ENCODE assay signal across 21 cellular contexts in genomic region chr2:230891108-230891507, GRCh38. TPM values are rescaled to one million over a fixed set of nuclear protein-coding genes. Genes with fewer than 3 reads are reported as not detected.
DNase-seq lines count a peak whose midpoint lies in the region; ATAC-seq, FAIRE-seq and TF ChIP-seq lines count a peak whose summit lies in the region.
"Had no signal": no experiment of that assay in that cellular context is flagged by ENCODE, and none has a peak within 500 bp of the region (broad histone marks: within the 10 kb centered on the region; RNA-seq: fewer than 3 reads in every experiment).

No MANE protein-coding gene starts in this region.

- H3K9ac ChIP-seq in BLaER1 treated with 17β-estradiol and CSF1 and Interleukin-3, amounts not matched to agents 10 nM and 100 nM: no peak overlapping the region; a peak in 1 of 22 replicates
- no peak overlapping the region for H3K9ac ChIP-seq in kidney (ENCODE audit: low read length in 2 of 2)

- no peaks in the 10 kb centered on the region for H3K36me3 ChIP-seq in BLaER1 treated with 17β-estradiol and CSF1 and Interleukin-3, amounts not matched to agents 10 nM and 100 nM
- no peaks in the 10 kb centered on the region for H3K36me3 ChIP-seq in kidney (ENCODE audit: control insufficient read depth in 1 of 2, insufficient read depth in 2 of 2, low read length in 2 of 2)
- H3K36me3 ChIP-seq: esophagus squamous epithelium had no signal

- H3K27me3 ChIP-seq in BLaER1 treated with 17β-estradiol and CSF1 and Interleukin-3, amounts not matched to agents 10 nM and 100 nM: no peaks in the 10 kb centered on the region

- H3K9me3 Mint-ChIP-seq in activated naive CD8-positive, alpha-beta T cell treated with anti-CD3 and anti-CD28 coated beads for 36 hours: peaks cover 5% of the 10 kb centered on the region
- H3K9me3 Mint-ChIP-seq: activated naive CD4-positive, alpha-beta T cell treated with anti-CD3 and anti-CD28 coated beads, Interleukin-2, amount 50 U/mL, for 72 hours; activated T-cell treated with anti-CD3 and anti-CD28 coated beads, Interleukin-2, amount 50 U/mL, for 24 hours; memory B cell; neural crest cell had no signal

- intact Hi-C loops in kidney (cut with DNase I): no loop called here

- TF ChIP-seq CTCF in kidney (IDR thresholded peaks at IDR 0.05; ENCODE audit: borderline replicate concordance, extremely low read depth, insufficient read depth): no peak

- peaks cover 0 to 14% (median 0%) of the 10 kb centered on the region in 11 experiments; a peak in 1 of 22 replicates for H4K20me1 ChIP-seq in BLaER1 treated with 17β-estradiol and CSF1 and Interleukin-3, amounts not matched to agents 10 nM and 100 nM

- peaks cover 35 to 56% (median 48%) of the 10 kb centered on the region in 10 experiments for H3K4me1 ChIP-seq in BLaER1 treated with 17β-estradiol and CSF1 and Interleukin-3, amounts not matched to agents 10 nM and 100 nM
- peaks cover 0 to 7% of the 10 kb centered on the region in 2 donors for H3K4me1 ChIP-seq in kidney (ENCODE audit: control insufficient read depth in 1 of 2, insufficient read depth in 1 of 2, low read depth in 1 of 2, low read length in 2 of 2)

- peak; percentile 17 for DNase-seq in LHCN-M2 (ENCODE audit: low read depth)
- DNase-seq in activated naive CD8-positive, alpha-beta T cell treated with anti-CD3 and anti-CD28 coated beads for 36 hours: no peak
- DNase-seq in kidney: peak; percentile 55
- no peak for DNase-seq in activated gamma-delta T cell treated with Interleukin-2 at 50 U/mL for 16 hours
- no peak for DNase-seq in cerebellum (ENCODE audit: low spot score)
- DNase-seq: activated CD4-positive, alpha-beta T cell treated with anti-CD3 and anti-CD28 coated beads, Interleukin-2, amount 50 U/mL, for 4 hours; activated T-cell treated with anti-CD3 and anti-CD28 coated beads, Interleukin-2, amount 50 U/mL, for 24 hours; CD8-positive, alpha-beta memory T cell; effector CD4-positive, alpha-beta T cell; esophagus squamous epithelium; NCI-H1048; right cardiac atrium had no signal

- peaks cover 0 to 14% (median 0%) of the 10 kb centered on the region in 11 experiments; a peak in 6 of 22 replicates for H3K9me3 ChIP-seq in BLaER1 treated with 17β-estradiol and CSF1 and Interleukin-3, amounts not matched to agents 10 nM and 100 nM (replicated peaks in 1 of 11)
- no peaks in the 10 kb centered on the region for H3K9me3 ChIP-seq in kidney (ENCODE audit: control insufficient read depth in 1 of 2, low read length in 2 of 2)
- H3K9me3 ChIP-seq: esophagus squamous epithelium had no signal

- H3K36me3 Mint-ChIP-seq in activated naive CD8-positive, alpha-beta T cell treated with anti-CD3 and anti-CD28 coated beads for 36 hours: peaks cover 3% of the 10 kb centered on the region
- H3K36me3 Mint-ChIP-seq: CD8-positive, alpha-beta memory T cell; memory B cell had no signal

- H3K27ac Mint-ChIP-seq in activated naive CD8-positive, alpha-beta T cell treated with anti-CD3 and anti-CD28 coated beads for 36 hours: peak overlapping the region; percentile 51
- H3K27ac Mint-ChIP-seq: activated naive CD4-positive, alpha-beta T cell treated with anti-CD3 and anti-CD28 coated beads, Interleukin-2, amount 50 U/mL, for 72 hours; activated T-cell treated with anti-CD3 and anti-CD28 coated beads, Interleukin-2, amount 50 U/mL, for 24 hours; memory B cell had no signal

- peak overlapping the region; percentile 21 to 60 (median 48); a peak in 18 of 22 replicates for H3K4me2 ChIP-seq in BLaER1 treated with 17β-estradiol and CSF1 and Interleukin-3, amounts not matched to agents 10 nM and 100 nM

- ATAC-seq in HG03097 (IDR thresholded peaks at IDR 0.05; ENCODE audit: low FRiP score, unreplicated experiment): no peak
- ATAC-seq in HG02981 (IDR thresholded peaks at IDR 0.05; ENCODE audit: unreplicated experiment): no peak
- ATAC-seq: activated naive CD4-positive, alpha-beta T cell treated with anti-CD3 and anti-CD28 coated beads, Interleukin-2, amount 50 U/mL, for 72 hours; right cardiac atrium had no signal

- H3K4me1 Mint-ChIP-seq in activated naive CD8-positive, alpha-beta T cell treated with anti-CD3 and anti-CD28 coated beads for 36 hours: peaks cover 34% of the 10 kb centered on the region

- no peak overlapping the region for H3K4me3 Mint-ChIP-seq in activated naive CD8-positive, alpha-beta T cell treated with anti-CD3 and anti-CD28 coated beads for 36 hours
- H3K4me3 Mint-ChIP-seq: activated T-cell treated with anti-CD3 and anti-CD28 coated beads, Interleukin-2, amount 50 U/mL, for 24 hours; CD8-positive, alpha-beta memory T cell; memory B cell; neural crest cell had no signal

- H3K4me3 ChIP-seq in BLaER1 treated with 17β-estradiol and CSF1 and Interleukin-3, amounts not matched to agents 10 nM and 100 nM: no peak overlapping the region
- H3K4me3 ChIP-seq in kidney (ENCODE audit: low read length in 2 of 2): no peak overlapping the region
- H3K4me3 ChIP-seq: esophagus squamous epithelium had no signal

- H3K27ac ChIP-seq in BLaER1 treated with 17β-estradiol and CSF1 and Interleukin-3, amounts not matched to agents 10 nM and 100 nM: no peak overlapping the region
- no peak overlapping the region for H3K27ac ChIP-seq in kidney (ENCODE audit: low read depth in 2 of 2, low read length in 2 of 2)
- H3K27ac ChIP-seq: esophagus squamous epithelium had no signal

- FAIRE-seq in kidney (lab: Jason Lieb, UNC): no peak
- FAIRE-seq: islet of Langerhans had no signal

- H3K27me3 Mint-ChIP-seq in activated naive CD8-positive, alpha-beta T cell treated with anti-CD3 and anti-CD28 coated beads for 36 hours: no peaks in the 10 kb centered on the region
- H3K27me3 Mint-ChIP-seq: memory B cell had no signal

RNA-seq across cellular contexts. Expression of gene ITM2C, which starts 26.4 kb away (rescaled TPM):
- total RNA-seq in LHCN-M2 (2014; rRNA removed) (24.0 and 29.0 TPM in 2 replicates), kidney (1,131 TPM), cerebellum (70.3 TPM)
- 64.2 TPM for polyA plus RNA-seq in LHCN-M2 (2012)
- total RNA-seq in activated naive CD8-positive, alpha-beta T cell treated with anti-CD3 and anti-CD28 coated beads for 36 hours: 10 to 100 TPM; 69.9 to 73.6 TPM
- 308 TPM for polyA plus RNA-seq in kidney (ENCODE audit: insufficient read depth, low read depth, low replicate concordance)

RNA-seq across cellular contexts. Expression of gene GPR55, which starts 33.9 kb away (rescaled TPM):
- total RNA-seq in LHCN-M2 (2014; rRNA removed) (not detected in 2 replicates), kidney (0.69 TPM), cerebellum (not detected)
- polyA plus RNA-seq in LHCN-M2 (2012): not detected
- total RNA-seq in activated naive CD8-positive, alpha-beta T cell treated with anti-CD3 and anti-CD28 coated beads for 36 hours: 10 to 100 TPM; 18.8 to 20.4 TPM
- polyA plus RNA-seq in kidney (ENCODE audit: insufficient read depth, low read depth, low replicate concordance): not detected
- total RNA-seq: cardiac septum, neural crest cell had no signal
- polyA plus RNA-seq: AG04450, right cardiac atrium had no signal

Comparison
In these comparisons a context has a peak if more than half of its experiments do, and no peak if none do; other contexts are left out.
1. DNase-seq: peak in LHCN-M2 (single experiment) and kidney (single experiment); none in activated naive CD8-positive, alpha-beta T cell treated with anti-CD3 and anti-CD28 coated beads for 36 hours (single experiment), activated gamma-delta T cell treated with Interleukin-2 at 50 U/mL for 16 hours (single experiment) and cerebellum (single experiment).
2. RNA of gene ITM2C, which starts 26.4 kb away (total RNA-seq): 1,131 TPM in kidney (single experiment); 69.9 to 73.6 TPM in activated naive CD8-positive, alpha-beta T cell treated with anti-CD3 and anti-CD28 coated beads for 36 hours, 70.3 TPM in cerebellum (single experiment) and 24.0 to 29.0 TPM in LHCN-M2; every median in the first group is over 10 times any median in the second.
3. RNA of gene GPR55, which starts 33.9 kb away (total RNA-seq): 18.8 to 20.4 TPM in activated naive CD8-positive, alpha-beta T cell treated with anti-CD3 and anti-CD28 coated beads for 36 hours; 0.69 TPM in kidney (single experiment), not detected in cerebellum (single experiment) and not detected in LHCN-M2; every median in the first group is over 10 times any median in the second.